ENCODE assay signal across 19 cellular contexts in genomic region chr10:13959443-13960359, GRCh38.
A peak's percentile ranks its signal among the peaks of the same experiment; 100 is the strongest.
DNase-seq lines count a peak whose midpoint lies in the region; ATAC-seq, FAIRE-seq and TF ChIP-seq lines count a peak whose summit lies in the region.
"Had no signal": no experiment of that assay in that cellular context is flagged by ENCODE, and none has a peak within 500 bp of the region (broad histone marks: within the 10 kb centered on the region; RNA-seq: fewer than 3 reads in every experiment).

No MANE protein-coding gene starts in this region.

- intact Hi-C loops in HepG2 (cut with micrococcal nuclease; ENCODE audit: unreplicated experiment) (no loop called here), esophagus muscularis mucosa (cut with DNase I) (loop anchor here (5.0 to 10.0 kb wide), 2 partner anchors 128 to 295 kb away; no protein-coding TSS in a partner anchor)

- no peaks in the 10 kb centered on the region for H3K36me3 ChIP-seq in liver (ENCODE audit: control insufficient read depth in 4 of 4, insufficient read depth in 3 of 4, low read depth in 1 of 4, low read length in 3 of 4)
- H3K36me3 ChIP-seq in HepG2 (replicated peaks in 1 of 2; ENCODE audit: control insufficient read depth in 1 of 2, insufficient read depth in 2 of 2, low read length in 2 of 2), result no peaks in the 10 kb centered on the region
- no peaks in the 10 kb centered on the region for H3K36me3 ChIP-seq in esophagus muscularis mucosa
- H3K36me3 ChIP-seq in parathyroid adenoma (ENCODE audit: control insufficient read depth, insufficient read depth, low read length), result no peaks in the 10 kb centered on the region
- H3K36me3 ChIP-seq in HAP-1 (replicated peaks), result no peaks in the 10 kb centered on the region

- TF ChIP-seq RAD21 in liver (IDR thresholded peaks at IDR 0.05), result no peak
- no peak for TF ChIP-seq RAD21 in HepG2 (CRISPR knock-in tag; IDR thresholded peaks at IDR 0.05)

- H3K4me3 ChIP-seq in liver (ENCODE audit: low read depth in 1 of 3, low read length in 3 of 3) (no peak overlapping the region), HepG2 (replicated peaks in 1 of 3; ENCODE audit: insufficient read depth in 1 of 3, low read depth in 2 of 3, low read length in 3 of 3) (no peak overlapping the region), esophagus muscularis mucosa (peak overlapping the region; percentile 30 to 46 (median 40)), parathyroid adenoma (ENCODE audit: low read depth, low read length) (no peak overlapping the region), HAP-1 (no peak overlapping the region)
- H3K4me3 ChIP-seq: hepatocyte had no signal

- BruUV-seq in HepG2 (replicated peaks; lab: Mats Ljungman, UMichigan), result no TSS peak

- peak overlapping the region in 1 of 2 donors; percentile 33 for H3K9ac ChIP-seq in liver (ENCODE audit: low read depth in 1 of 2, low read length in 2 of 2)
- no peak overlapping the region for H3K9ac ChIP-seq in HepG2 (ENCODE audit: insufficient read depth, low read depth, low read length)
- no peak overlapping the region for H3K9ac ChIP-seq in parathyroid adenoma

- no peaks in the 10 kb centered on the region for H4K20me1 ChIP-seq in HepG2 (ENCODE audit: insufficient read depth, low read length)

- H2AFZ ChIP-seq in HepG2 (ENCODE audit: low read length) (no peak overlapping the region), parathyroid adenoma (no peak overlapping the region)
- H2AFZ ChIP-seq: hepatocyte had no signal

- TF ChIP-seq EP300 in HepG2 (IDR thresholded peaks at IDR 0.05; ENCODE audit: low read depth in 2 of 2, low read length in 2 of 2) (no peak), HepG2 (CRISPR knock-in tag; IDR thresholded peaks at IDR 0.05; ENCODE audit: borderline replicate concordance) (no peak), esophagus muscularis mucosa (IDR thresholded peaks at IDR 0.05) (no peak)

- no peak overlapping the region for H3K4me2 ChIP-seq in HepG2 (ENCODE audit: low read depth, low read length)
- no peak overlapping the region for H3K4me2 ChIP-seq in parathyroid adenoma (ENCODE audit: low read length)
- H3K4me2 ChIP-seq: hepatocyte had no signal

- no peaks in the 10 kb centered on the region for H3K79me2 ChIP-seq in HepG2 (ENCODE audit: insufficient read depth, low read length)
- no peaks in the 10 kb centered on the region for H3K79me2 ChIP-seq in parathyroid adenoma
- H3K79me2 ChIP-seq: hepatocyte had no signal

- TF ChIP-seq CTCF in liver (IDR thresholded peaks at IDR 0.05; ENCODE audit: low read depth, low read length, missing input control) (no peak), HepG2 (CRISPR knock-in tag; IDR thresholded peaks at IDR 0.05) (no peak), esophagus muscularis mucosa (IDR thresholded peaks at IDR 0.05) (no peak), parathyroid adenoma (IDR thresholded peaks at IDR 0.05) (no peak)

- POLR2A ChIA-PET in HepG2 (lab: Yijun Ruan, JAX), result no interaction called here

- no peak for TF ChIP-seq POLR2A in HepG2 (IDR thresholded peaks at IDR 0.05; ENCODE audit: insufficient read depth in 1 of 2, low read depth in 2 of 2, low read length in 2 of 2)
- TF ChIP-seq POLR2A in esophagus muscularis mucosa (IDR thresholded peaks at IDR 0.05; ENCODE audit: low read depth), result no peak

- no peaks in the 10 kb centered on the region for H3K9me3 ChIP-seq in liver (ENCODE audit: control insufficient read depth in 4 of 4, low read length in 3 of 4)
- no peaks in the 10 kb centered on the region for H3K9me3 ChIP-seq in HepG2 (ENCODE audit: low read length)
- H3K9me3 ChIP-seq in esophagus muscularis mucosa, result no peaks in the 10 kb centered on the region
- no peaks in the 10 kb centered on the region for H3K9me3 ChIP-seq in parathyroid adenoma (ENCODE audit: control insufficient read depth, low read length)
- no peaks in the 10 kb centered on the region for H3K9me3 ChIP-seq in HAP-1

- H3K27ac ChIP-seq in liver (ENCODE audit: low read depth in 1 of 2, low read length in 2 of 2), result peak overlapping the region; percentile 14 to 23
- H3K27ac ChIP-seq in HepG2 (ENCODE audit: extremely low read length, insufficient read depth, low read length), result no peak overlapping the region
- peak overlapping the region; percentile 75 to 80 (median 78) for H3K27ac ChIP-seq in esophagus muscularis mucosa (replicated peaks in 1 of 4)
- peak overlapping the region; percentile 1 for H3K27ac ChIP-seq in parathyroid adenoma
- H3K27ac ChIP-seq: hepatocyte had no signal

- ATAC-seq in HepG2 (no peak), GM19463 (IDR thresholded peaks at IDR 0.05; ENCODE audit: unreplicated experiment) (no peak)
- ATAC-seq: activated naive CD8-positive, alpha-beta T cell treated with anti-CD3 and anti-CD28 coated beads, Interleukin-2, amount 50 U/mL, for 24 hours; CD8-positive, alpha-beta T cell; stimulated activated memory B cell treated with anti-CD40 and anti-IgM and Interleukin-4, amounts not matched to agents 10 μg/mL and 1 μg/mL and 100 μg/mL, for 72 hours had no signal

- H3K4me1 ChIP-seq in liver (ENCODE audit: control insufficient read depth in 4 of 4, insufficient read depth in 4 of 4, low read length in 3 of 4) (peaks cover 0 to 2% (median under 1%) of the 10 kb centered on the region in 4 donors), HepG2 (ENCODE audit: insufficient read depth, low read length) (no peaks in the 10 kb centered on the region), esophagus muscularis mucosa (peaks cover 17 to 62% (median 55%) of the 10 kb centered on the region in 4 donors), parathyroid adenoma (no peaks in the 10 kb centered on the region), HAP-1 (no peaks in the 10 kb centered on the region)

- CTCF ChIA-PET in HepG2 (lab: Yijun Ruan, JAX; ENCODE audit: low intra/inter-chr PET ratio, low total read pairs), result no interaction called here

- in situ Hi-C loops in HepG2 (cut with HindIII; ENCODE audit: extremely low pct_ligation_motif_present, low pct_unique_long_range_greater_than_20kb) (no loop called here), HAP-1 (cut with MboI; ENCODE audit: low sequenced_read_pairs) (no loop called here)

- H3K27me3 ChIP-seq in liver (ENCODE audit: control insufficient read depth in 4 of 4, insufficient read depth in 4 of 4, low read length in 3 of 4) (no peaks in the 10 kb centered on the region), HepG2 (ENCODE audit: control insufficient read depth in 1 of 2, insufficient read depth in 2 of 2, low read length in 2 of 2) (peaks cover 1 to 4% of the 10 kb centered on the region in 2 experiments; a peak in 2 of 5 replicates), esophagus muscularis mucosa (no peaks in the 10 kb centered on the region), parathyroid adenoma (ENCODE audit: control insufficient read depth, insufficient read depth, low read length) (no peaks in the 10 kb centered on the region), HAP-1 (ENCODE audit: low read depth) (no peaks in the 10 kb centered on the region)

- DNase-seq in HepG2 (ENCODE audit: low spot score) (no peak), esophagus muscularis mucosa (ENCODE audit: extremely low spot score) (no peak), HAP-1 (ENCODE audit: low spot score in 2 of 2) (no peak), NCI-H510A treated with DMSO at 0.1 percent for 48 hours (lab: John Stamatoyannopoulos, UW) (no peak), T1000 (lab: John Stamatoyannopoulos, UW) (no peak)
- DNase-seq: activated CD4-positive, CD25-positive, alpha-beta regulatory T cell; activated naive CD8-positive, alpha-beta T cell treated with anti-CD3 and anti-CD28 coated beads, Interleukin-2, amount 50 U/mL, for 24 hours; CD8-positive, alpha-beta T cell; kidney; NCI-H1048; nucleus accumbens; RPMI8226; T-helper 1 cell had no signal

- no peak for FAIRE-seq in HepG2 (lab: Jason Lieb, UNC)
- FAIRE-seq: kidney, urothelium cell line had no signal

- WGBS in liver, result 58% methylated on average over 18 of the region's 18 CpGs
- 23% methylated on average over 14 of the region's 18 CpGs for WGBS in HepG2 (ENCODE audit: low lambda C conversion rate)
- 36% methylated on average over 12 of the region's 18 CpGs for WGBS in esophagus muscularis mucosa

TF ChIP-seq in liver, 16 proteins besides CTCF, POLR2A, EP300 and RAD21 (continues in another document):
- peak; percentile 11 for TF ChIP-seq MAX (IDR thresholded peaks at IDR 0.05)
- no peak for TF ChIP-seq TAF1 (conservative IDR thresholded peaks at IDR 0.05)
- TF ChIP-seq ATF3 (IDR thresholded peaks at IDR 0.05), result no peak
- TF ChIP-seq EGR1 (IDR thresholded peaks at IDR 0.05; ENCODE audit: low read depth in 2 of 2), result no peak
- peak; percentile 24 for TF ChIP-seq NR2F2 (IDR thresholded peaks at IDR 0.05)

TF ChIP-seq in HepG2, 621 proteins besides CTCF, POLR2A, EP300 and RAD21 (continues in another document):
- no peak for TF ChIP-seq SIN3B (IDR thresholded peaks at IDR 0.05; ENCODE audit: low read length)
- no peak for TF ChIP-seq KDM2A (CRISPR knock-in tag; IDR thresholded peaks at IDR 0.05; ENCODE audit: borderline replicate concordance, low read depth)
- TF ChIP-seq SRSF1 (optimal IDR thresholded peaks at IDR 0.05; ENCODE audit: low read depth, low read length), result no peak
- no peak for TF ChIP-seq ZNF720 (CRISPR knock-in tag; IDR thresholded peaks at IDR 0.05)
- no peak for TF ChIP-seq TBP (CRISPR knock-in tag; IDR thresholded peaks at IDR 0.05)
- TF ChIP-seq ZNF20 (CRISPR knock-in tag; IDR thresholded peaks at IDR 0.05), result no peak
- no peak for TF ChIP-seq CHD2 (IDR thresholded peaks at IDR 0.05; ENCODE audit: low read depth, low read length)
- TF ChIP-seq CCDC6 (CRISPR knock-in tag; IDR thresholded peaks at IDR 0.05), result no peak
- no peak for TF ChIP-seq E2F2 (CRISPR knock-in tag; IDR thresholded peaks at IDR 0.05; ENCODE audit: borderline replicate concordance)

Comparison
In these comparisons a context has a peak if more than half of its experiments do, and no peak if none do; other contexts are left out.
1. H3K4me3 ChIP-seq: peak in esophagus muscularis mucosa (4 of 4); none in liver (0 of 3), HepG2 (0 of 3), parathyroid adenoma (single experiment) and HAP-1 (single experiment).